Comparison of ENCODE assay signal across 28 cellular contexts in genomic region chr9:93725382-93725781, GRCh38.
"Had no signal": no experiment of that assay in that cellular context is flagged by ENCODE, and none has a peak within 500 bp of the region (broad histone marks: within the 10 kb centered on the region; RNA-seq: fewer than 3 reads in every experiment).

No MANE protein-coding gene starts in this region.

- DNase-seq: hypothalamus; immature natural killer cell; kidney; left colon; left lung; lower lobe of right lung; mammary epithelial cell; naive B cell; natural killer cell; nephron progenitor cell; occipital lobe; retina; stimulated activated CD4-positive, alpha-beta T cell treated with anti-CD3 and anti-CD28 coated beads, Interleukin-12 subunit alpha, Interleukin-12 subunit beta, amount 100 ng/mL, for 4 hours; stimulated activated CD4-positive, alpha-beta T cell treated with anti-CD3 and anti-CD28 coated beads, Interleukin-15, amount 100 ng/mL, for 24 hours; stimulated activated CD4-positive, alpha-beta T cell treated with anti-CD3 and anti-CD28 coated beads, Interleukin-2, amount 100 ng/mL, for 24 hours; stimulated activated CD4-positive, alpha-beta T cell treated with anti-CD3 and anti-CD28 coated beads, Interleukin-4, amount 100 ng/mL, for 1 hour; stimulated activated naive B cell treated with anti-CD40 and anti-IgM and Interleukin-4, amounts not matched to agents 10 μg/mL and 1 μg/mL and 100 μg/mL, for 72 hours; stimulated activated naive CD8-positive, alpha-beta T cell treated with anti-CD3 and anti-CD28 coated beads, Interleukin-15, Interleukin-2, amounts not matched to agents 100 U/mL and 50 U/mL, for 24 hours; substantia nigra had no signal

- H3K27me3 ChIP-seq: neural progenitor cell, tibial nerve, vagina had no signal

- FAIRE-seq: islet of Langerhans, kidney had no signal

- H3K4me2 ChIP-seq: neural progenitor cell had no signal

- H3K36me3 ChIP-seq: left lung, lower lobe of right lung, neural progenitor cell, neutrophil, tibial nerve, vagina had no signal

- H3K9me3 ChIP-seq: lower lobe of right lung, neutrophil, vagina had no signal

- H3K79me2 ChIP-seq: parathyroid adenoma had no signal

- H3K4me1 ChIP-seq: left lung, lower lobe of right lung, neural progenitor cell, parathyroid adenoma, tibial nerve, vagina had no signal

- H2AFZ ChIP-seq: neural progenitor cell, parathyroid adenoma had no signal

- H3K4me3 ChIP-seq: left lung, lower lobe of right lung, neural progenitor cell, skin epidermis, tibial nerve, vagina had no signal

- H3K9ac ChIP-seq: neural progenitor cell, parathyroid adenoma had no signal

- H3K27ac ChIP-seq: left lung, lower lobe of right lung, neural progenitor cell, neutrophil, parathyroid adenoma, skin epidermis, tibial nerve, vagina had no signal

- ATAC-seq: left colon; left lung; lower lobe of right lung; natural killer cell; right cardiac atrium; sciatic nerve; stimulated activated naive B cell treated with anti-CD40 and anti-IgM and Interleukin-4, amounts not matched to agents 10 μg/mL and 1 μg/mL and 100 μg/mL, for 72 hours; stimulated activated naive CD8-positive, alpha-beta T cell treated with anti-CD3 and anti-CD28 coated beads, Interleukin-15, Interleukin-2, amounts not matched to agents 100 U/mL and 50 U/mL, for 24 hours had no signal
